Comparison of ENCODE assay signal across 24 cellular contexts in the genomic region with DNA sequence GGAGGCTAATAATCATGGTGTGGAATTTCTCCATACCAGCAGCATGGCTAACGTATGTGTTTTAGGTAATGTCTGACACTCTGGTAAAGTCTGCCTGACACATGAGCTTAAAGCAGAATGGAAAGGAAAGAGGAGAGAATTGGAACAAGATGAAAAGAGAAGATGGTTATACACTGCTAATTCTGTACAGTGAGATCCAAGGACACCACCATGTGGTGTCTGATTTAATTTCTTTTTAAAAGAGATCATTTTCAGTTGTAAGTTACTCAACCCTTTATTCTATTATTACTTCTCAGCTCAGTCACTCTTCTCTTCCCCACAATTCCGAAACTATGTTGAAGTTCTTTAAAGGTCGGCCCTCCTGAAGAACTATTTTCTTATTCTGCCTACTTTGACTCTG.
"Had no signal": no experiment of that assay in that cellular context is flagged by ENCODE, and none has a peak within 500 bp of the region (broad histone marks: within the 10 kb centered on the region; RNA-seq: fewer than 3 reads in every experiment).

No MANE protein-coding gene starts in this region.

- H3K4me3 ChIP-seq: cardiac muscle cell, left ventricle myocardium inferior, ovary, prostate gland, testis, vagina had no signal

- H3K4me1 ChIP-seq: prostate gland, testis, vagina had no signal

- H3K4me3 Mint-ChIP-seq: activated CD4-positive, alpha-beta memory T cell treated with anti-CD3 and anti-CD28 coated beads for 36 hours; activated naive CD4-positive, alpha-beta T cell treated with anti-CD3 and anti-CD28 coated beads for 36 hours; mesothelial cell of epicardium; naive thymus-derived CD8-positive, alpha-beta T cell; stimulated activated naive B cell treated with anti-CD40 and anti-IgM and Interleukin-4, amounts not matched to agents 10 μg/mL and 1 μg/mL and 100 μg/mL, for 72 hours; type B pancreatic cell had no signal

- H3K4me1 Mint-ChIP-seq: mesothelial cell of epicardium; stimulated activated naive B cell treated with anti-CD40 and anti-IgM and Interleukin-4, amounts not matched to agents 10 μg/mL and 1 μg/mL and 100 μg/mL, for 72 hours had no signal

- FAIRE-seq: endometrium, kidney had no signal

- DNase-seq: activated CD4-positive, alpha-beta memory T cell treated with anti-CD3 and anti-CD28 coated beads for 36 hours; activated CD4-positive, alpha-beta T cell treated with anti-CD3 and anti-CD28 coated beads for 4 hours; activated CD4-positive, CD25-positive, alpha-beta regulatory T cell; activated effector memory CD4-positive, alpha-beta T cell treated with Interleukin-2 at 50 U/mL for 16 hours; activated naive CD4-positive, alpha-beta T cell treated with anti-CD3 and anti-CD28 coated beads for 36 hours; activated T-cell treated with anti-CD3 and anti-CD28 coated beads, Interleukin-2, amount 50 U/mL, for 48 hours; amygdala; effector CD4-positive, alpha-beta T cell; kidney; left ventricle myocardium inferior; mammary epithelial cell; naive thymus-derived CD8-positive, alpha-beta T cell; ovary; stimulated activated CD4-positive, alpha-beta T cell treated with anti-CD3 and anti-CD28 coated beads, Interleukin-2, amount 100 ng/mL, for 48 hours; stimulated activated CD8-positive, alpha-beta memory T cell treated with anti-CD3 and anti-CD28 coated beads, Interleukin-4, amount 100 ng/mL, for 48 hours; stimulated activated naive B cell treated with anti-CD40 and anti-IgM and Interleukin-4, amounts not matched to agents 10 μg/mL and 1 μg/mL and 100 μg/mL, for 72 hours; T-helper 9 cell; testis had no signal

- ATAC-seq: naive thymus-derived CD8-positive, alpha-beta T cell; stimulated activated naive B cell treated with anti-CD40 and anti-IgM and Interleukin-4, amounts not matched to agents 10 μg/mL and 1 μg/mL and 100 μg/mL, for 72 hours had no signal

- H3K9me3 Mint-ChIP-seq: activated CD4-positive, alpha-beta memory T cell treated with anti-CD3 and anti-CD28 coated beads for 36 hours; activated naive CD4-positive, alpha-beta T cell treated with anti-CD3 and anti-CD28 coated beads for 36 hours; mesothelial cell of epicardium; naive thymus-derived CD8-positive, alpha-beta T cell; stimulated activated naive B cell treated with anti-CD40 and anti-IgM and Interleukin-4, amounts not matched to agents 10 μg/mL and 1 μg/mL and 100 μg/mL, for 72 hours; type B pancreatic cell had no signal

- H3K36me3 ChIP-seq: ovary had no signal

- H3K27ac ChIP-seq: cardiac muscle cell, left ventricle myocardium inferior, ovary, prostate gland, testis, vagina had no signal

- H3K27me3 ChIP-seq: cardiac muscle cell, ovary, testis, vagina had no signal

- H3K27ac Mint-ChIP-seq: activated CD4-positive, alpha-beta memory T cell treated with anti-CD3 and anti-CD28 coated beads for 36 hours; activated naive CD4-positive, alpha-beta T cell treated with anti-CD3 and anti-CD28 coated beads for 36 hours; mesothelial cell of epicardium; stimulated activated naive B cell treated with anti-CD40 and anti-IgM and Interleukin-4, amounts not matched to agents 10 μg/mL and 1 μg/mL and 100 μg/mL, for 72 hours; type B pancreatic cell had no signal

- H3K27me3 Mint-ChIP-seq: activated CD4-positive, alpha-beta memory T cell treated with anti-CD3 and anti-CD28 coated beads for 36 hours; naive thymus-derived CD8-positive, alpha-beta T cell; stimulated activated naive B cell treated with anti-CD40 and anti-IgM and Interleukin-4, amounts not matched to agents 10 μg/mL and 1 μg/mL and 100 μg/mL, for 72 hours; type B pancreatic cell had no signal

- H3K9me3 ChIP-seq: left ventricle myocardium inferior, ovary, prostate gland, testis, vagina had no signal
